ENCODE assay signal across 17 cellular contexts in genomic region chr2:195505701-195506100, GRCh38.
A peak's percentile ranks its signal among the peaks of the same experiment; 100 is the strongest.
DNase-seq lines count a peak whose midpoint lies in the region; ATAC-seq and TF ChIP-seq lines count a peak whose summit lies in the region.
"Had no signal": no experiment of that assay in that cellular context is flagged by ENCODE, and none has a peak within 500 bp of the region (broad histone marks: within the 10 kb centered on the region; RNA-seq: fewer than 3 reads in every experiment).

No MANE protein-coding gene starts in this region.

- H3K9me3 ChIP-seq in upper lobe of left lung, result peaks cover 0 to 5% (median 0%) of the 10 kb centered on the region in 4 donors
- H3K9me3 ChIP-seq: ascending aorta, left lung had no signal

- ATAC-seq in GM18520 (IDR thresholded peaks at IDR 0.05; ENCODE audit: unreplicated experiment) (peak; percentile 99), GM21367 (IDR thresholded peaks at IDR 0.05; ENCODE audit: unreplicated experiment) (peak; percentile 85), HG02885 (IDR thresholded peaks at IDR 0.05; ENCODE audit: poor library complexity, unreplicated experiment) (peak; percentile 94), HG03469 (IDR thresholded peaks at IDR 0.05; ENCODE audit: unreplicated experiment) (peak; percentile 93), upper lobe of left lung (ENCODE audit: low FRiP score in 2 of 2) (no peak)
- ATAC-seq: left lung had no signal

- no peak for TF ChIP-seq EP300 in upper lobe of left lung (IDR thresholded peaks at IDR 0.05)

- no peak for TF ChIP-seq POLR2A in upper lobe of left lung (IDR thresholded peaks at IDR 0.05)

- intact Hi-C loops in head of caudate nucleus (cut with DNase I), result no loop called here

- H3K27ac ChIP-seq in upper lobe of left lung, result no peak overlapping the region
- H3K27ac ChIP-seq: ascending aorta, BLaER1, left lung, VCaP had no signal

- H3K4me3 ChIP-seq in upper lobe of left lung, result no peak overlapping the region
- H3K4me3 ChIP-seq: ascending aorta, BLaER1, left lung, MG63 had no signal

- TF ChIP-seq CTCF in upper lobe of left lung (IDR thresholded peaks at IDR 0.05), result no peak

- no peak for DNase-seq in activated CD8-positive, alpha-beta memory T cell treated with anti-CD3 and anti-CD28 coated beads, Interleukin-2, amount 50 U/mL, for 48 hours
- no peak for DNase-seq in activated T-cell treated with anti-CD3 and anti-CD28 coated beads, Interleukin-2, amount 50 U/mL, for 1 hour
- DNase-seq in upper lobe of left lung, result no peak
- DNase-seq in head of caudate nucleus, result no peak
- DNase-seq: activated T-cell treated with anti-CD3 and anti-CD28 coated beads, Interleukin-2, amount 50 U/mL, for 24 hours; glutamatergic neuron; left lung; MG63; nephron progenitor cell; Right ventricle myocardium superior had no signal

- no peaks in the 10 kb centered on the region for H3K4me1 ChIP-seq in upper lobe of left lung
- H3K4me1 ChIP-seq: ascending aorta, left lung had no signal

- H3K36me3 ChIP-seq in upper lobe of left lung, result no peaks in the 10 kb centered on the region
- H3K36me3 ChIP-seq: ascending aorta, BLaER1, left lung, MG63 had no signal

- 91 to 94% methylated on average over 2 of the region's 2 CpGs for WGBS in upper lobe of left lung, 2 donors

- no peaks in the 10 kb centered on the region for H3K27me3 ChIP-seq in upper lobe of left lung
- H3K27me3 ChIP-seq: ascending aorta, BLaER1, left lung, MG63 had no signal

Comparison
In these comparisons a context has a peak if more than half of its experiments do, and no peak if none do; other contexts are left out.
1. ATAC-seq: peak in GM18520 (single experiment), GM21367 (single experiment), HG02885 (single experiment) and HG03469 (single experiment); none in upper lobe of left lung (0 of 2).